13 cellular contexts compared by ENCODE assay signal in the genomic region with DNA sequence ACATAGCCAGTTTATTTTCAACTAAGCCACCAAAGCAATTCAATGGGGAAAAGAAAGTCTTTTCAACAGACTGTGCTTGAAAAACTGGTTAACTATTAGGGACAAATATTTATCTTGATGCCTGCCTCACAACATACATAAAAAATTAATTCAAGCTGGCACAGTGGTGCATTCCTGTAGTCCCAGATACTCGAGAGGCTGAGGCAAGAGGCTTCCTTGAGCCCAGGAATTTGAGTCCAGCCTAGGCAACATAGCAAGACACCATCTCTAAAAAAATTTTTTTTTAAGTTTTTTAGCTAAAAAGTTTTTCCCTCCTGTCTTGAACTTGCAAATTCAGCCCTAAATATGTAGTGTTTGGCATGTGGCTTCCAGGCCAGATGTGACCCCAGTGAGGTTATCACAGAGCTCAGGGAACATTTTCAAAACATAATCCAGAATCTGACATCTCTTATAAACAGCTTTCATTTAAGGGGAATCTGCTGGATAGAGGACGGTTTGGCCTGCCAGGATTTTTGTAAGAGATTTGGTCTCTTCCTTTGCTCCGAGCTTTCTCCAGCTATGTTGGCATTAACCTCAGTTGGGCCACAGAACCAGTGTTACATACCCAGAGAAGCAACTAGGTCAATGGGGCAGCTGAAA. TPM values are rescaled to one million over a fixed set of nuclear protein-coding genes. Genes with fewer than 3 reads are reported as not detected.
DNase-seq lines count a peak whose midpoint lies in the region; ATAC-seq and TF ChIP-seq lines count a peak whose summit lies in the region.
"Had no signal": no experiment of that assay in that cellular context is flagged by ENCODE, and none has a peak within 500 bp of the region (broad histone marks: within the 10 kb centered on the region; RNA-seq: fewer than 3 reads in every experiment).

No MANE protein-coding gene starts in this region.

- no peak overlapping the region for H3K4me3 ChIP-seq in esophagus (ENCODE audit: low read depth in 1 of 2, low read length in 2 of 2)
- no peak overlapping the region for H3K4me3 ChIP-seq in lower lobe of right lung
- no peak overlapping the region for H3K4me3 ChIP-seq in skin epidermis

- WGBS in esophagus, 2 donors: 40 to 47% methylated on average over 3 of the region's 3 CpGs

- H3K27me3 ChIP-seq in esophagus (ENCODE audit: control insufficient read depth in 1 of 2, insufficient read depth in 2 of 2, low read length in 2 of 2) (no peaks in the 10 kb centered on the region), lower lobe of right lung (ENCODE audit: low read depth) (no peaks in the 10 kb centered on the region)

- H3K9me3 ChIP-seq in esophagus (ENCODE audit: control insufficient read depth in 2 of 2, insufficient read depth in 1 of 2, low read depth in 1 of 2, low read length in 1 of 2) (peaks cover 0 to 2% of the 10 kb centered on the region in 2 donors), lower lobe of right lung (peaks cover 8% of the 10 kb centered on the region)

- peak; percentile 43 to 69 for ATAC-seq in lower lobe of right lung
- ATAC-seq: activated T-helper 17 cell treated with anti-CD3 and anti-CD28 coated beads, Interleukin-2, amount 50 U/mL, for 72 hours; effector memory CD8-positive, alpha-beta T cell had no signal

- intact Hi-C loops in lower lobe of right lung (cut with DNase I): no loop called here

- DNase-seq in AG09319 (ENCODE audit: extremely low read depth, low read depth) (peak; percentile 62), lower lobe of right lung (no peak), NCI-H1694 (lab: John Stamatoyannopoulos, UW) (no peak), dermis blood vessel endothelial cell (no peak), NCI-H2029 (lab: John Stamatoyannopoulos, UW) (no peak), T-helper 2 cell (no peak)
- DNase-seq: activated CD4-positive, alpha-beta T cell treated with anti-CD3 and anti-CD28 coated beads, Interleukin-2, amount 10 ng/mL, durations not matched to agents 24 days and 14 days; effector memory CD8-positive, alpha-beta T cell; NCI-H1105 treated with DMSO at 0.1 percent for 48 hours; NCI-H510A had no signal

- H3K36me3 ChIP-seq in esophagus (ENCODE audit: control insufficient read depth in 2 of 2, insufficient read depth in 2 of 2, low read length in 1 of 2): no peaks in the 10 kb centered on the region
- no peaks in the 10 kb centered on the region for H3K36me3 ChIP-seq in lower lobe of right lung

- no peak for TF ChIP-seq CTCF in AG09319 (IDR thresholded peaks at IDR 0.05; ENCODE audit: low read depth, low read length)
- TF ChIP-seq CTCF in lower lobe of right lung (IDR thresholded peaks at IDR 0.05): no peak

- no peaks in the 10 kb centered on the region for H3K4me1 ChIP-seq in esophagus (ENCODE audit: control insufficient read depth in 2 of 2, insufficient read depth in 2 of 2, low read length in 1 of 2)
- no peaks in the 10 kb centered on the region for H3K4me1 ChIP-seq in lower lobe of right lung

- peak overlapping the region; percentile 6 to 54 for H3K27ac ChIP-seq in esophagus (ENCODE audit: low read depth in 2 of 2, low read length in 1 of 2)
- H3K27ac ChIP-seq in lower lobe of right lung: peak overlapping the region; percentile 34
- peak overlapping the region in 11 of 21 experiments; percentile 10 to 67 (median 42) for H3K27ac ChIP-seq in skin epidermis

RNA-seq across cellular contexts. Expression of a gene that starts 46.4 kb away (rescaled TPM):
- 100 to 1,000 TPM; 105 to 123 TPM for polyA plus RNA-seq in esophagus
- total RNA-seq in lower lobe of right lung: 148 TPM
- 8.5 and 32.7 TPM in 2 replicates for total RNA-seq in dermis blood vessel endothelial cell
